In genomic region chr3:12556243-12556722, GRCh38 we compare ENCODE assay signal across 8 cellular contexts. TPM values are rescaled to one million over a fixed set of nuclear protein-coding genes. Genes with fewer than 3 reads are reported as not detected.
DNase-seq lines count a peak whose midpoint lies in the region; ATAC-seq and TF ChIP-seq lines count a peak whose summit lies in the region.

No MANE protein-coding gene starts in this region.

- ATAC-seq in GM19035 (IDR thresholded peaks at IDR 0.05; ENCODE audit: unreplicated experiment) (peak; percentile 1), omental fat pad (ENCODE audit: low FRiP score) (peak; percentile 24)

- peak overlapping the region; percentile 90 for H3K27ac ChIP-seq in epithelial cell of prostate

- TF ChIP-seq CTCF in omental fat pad (IDR thresholded peaks at IDR 0.05): no peak

- DNase-seq in RPMI8226 (peak; percentile 25), epithelial cell of prostate (ENCODE audit: low read depth, low spot score) (no peak), omental fat pad (ENCODE audit: low spot score) (no peak), DMS53 treated with DMSO at 0.1 percent for 48 hours (lab: John Stamatoyannopoulos, UW; ENCODE audit: unreplicated experiment) (no peak), NCI-H524 (lab: John Stamatoyannopoulos, UW) (no peak), cerebellum (ENCODE audit: low spot score) (no peak), foreskin melanocyte (no peak)

RNA-seq across cellular contexts. Expression of gene MKRN2, which starts 0.6 kb away (rescaled TPM):
- total RNA-seq in omental fat pad: 10 to 100 TPM; 25.0 to 33.1 (median 29.0) TPM
- total RNA-seq in cerebellum: 28.9 TPM

RNA-seq across cellular contexts. Expression of gene MKRN2OS, which starts 11.0 kb away (rescaled TPM):
- total RNA-seq in omental fat pad (not detected), cerebellum (not detected)
